Comparison of ENCODE assay signal across 9 cellular contexts in genomic region chr22:36560001-36560400, GRCh38.
"Had no signal": no experiment of that assay in that cellular context is flagged by ENCODE, and none has a peak within 500 bp of the region (broad histone marks: within the 10 kb centered on the region; RNA-seq: fewer than 3 reads in every experiment).

No MANE protein-coding gene starts in this region.

- DNase-seq: GM23248, GOT3, H9, HCEC 1CT, IMR-90, KBM-7 had no signal

- FAIRE-seq: H54 had no signal

- H2AFZ ChIP-seq: GM23248 had no signal

- H3K27ac Mint-ChIP-seq: H9 had no signal

- H3K27ac ChIP-seq: GM23248, HL-60, KMS-11 had no signal

- H3K9ac ChIP-seq: GM23248, KMS-11 had no signal

- H3K4me2 ChIP-seq: KMS-11 had no signal

- H3K4me3 Mint-ChIP-seq: H9 had no signal

- H3K4me3 ChIP-seq: GM23248 had no signal
